8 cellular contexts compared by ENCODE assay signal in the genomic region with DNA sequence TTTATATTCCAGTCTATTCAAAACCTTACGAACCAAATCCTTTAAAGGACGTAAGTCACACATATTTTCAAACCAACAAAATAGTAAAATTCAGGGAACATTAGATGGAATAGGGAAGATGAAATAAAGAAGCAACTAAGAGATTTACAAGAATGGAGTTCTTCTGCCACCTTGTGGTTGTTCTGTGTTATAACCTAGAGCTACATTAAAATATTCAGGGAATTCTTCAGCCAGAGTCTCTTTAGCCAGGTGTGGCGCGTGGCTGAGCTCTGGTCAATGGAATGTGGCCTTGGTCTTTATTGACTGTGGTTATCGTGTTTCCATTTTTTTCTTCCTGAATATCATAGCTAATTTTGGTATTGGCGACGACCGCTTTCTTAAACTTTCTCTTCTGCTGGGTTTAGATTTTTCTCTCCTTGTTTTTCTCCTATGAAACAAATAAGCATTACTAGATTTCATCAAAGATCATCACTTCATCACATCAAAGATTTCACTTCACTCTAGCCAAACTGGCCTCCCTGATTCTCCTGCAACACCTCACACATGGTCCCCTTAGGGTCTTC.
DNase-seq lines count a peak whose midpoint lies in the region; ATAC-seq and TF ChIP-seq lines count a peak whose summit lies in the region.

No MANE protein-coding gene starts in this region.

- no peak overlapping the region for H2BK15ac ChIP-seq in IMR-90 (ENCODE audit: low read depth, low read length)

- in situ Hi-C loops in IMR-90 (cut with MboI; ENCODE audit: low sequenced_read_pairs) = no loop called here

- BruUV-seq in IMR-90 (replicated peaks; lab: Mats Ljungman, UMichigan) = no TSS peak

- H4K20me1 ChIP-seq in IMR-90 (ENCODE audit: insufficient read depth, low read length) = no peaks in the 10 kb centered on the region

- no peaks in the 10 kb centered on the region for H3K9me1 ChIP-seq in IMR-90 (ENCODE audit: insufficient read depth, low read length)

- no peak overlapping the region for H2BK5ac ChIP-seq in IMR-90 (ENCODE audit: low read depth, low read length, poor library complexity, severe bottlenecking)

- TF ChIP-seq CTCF in IMR-90 (conservative IDR thresholded peaks at IDR 0.05; ENCODE audit: low read depth, low read length) (peak; percentile 85), upper lobe of right lung (IDR thresholded peaks at IDR 0.05) (peak; percentile 83)

- H3K9me3 ChIP-seq in IMR-90 (ENCODE audit: control insufficient read depth, insufficient read depth, low read length) (no peaks in the 10 kb centered on the region), upper lobe of right lung (no peaks in the 10 kb centered on the region)

- H2BK120ac ChIP-seq in IMR-90 (ENCODE audit: low read depth, low read length) = no peak overlapping the region

- POLR2A ChIA-PET in IMR-90 (lab: Charles Lee; ENCODE audit: unreplicated experiment) = no interaction called here

- H3K36me3 ChIP-seq in IMR-90 (ENCODE audit: control insufficient read depth, insufficient read depth, low read length) = no peaks in the 10 kb centered on the region
- H3K36me3 ChIP-seq in upper lobe of right lung = no peaks in the 10 kb centered on the region

- H2AK5ac ChIP-seq in IMR-90 (ENCODE audit: low read depth, low read length) = no peak overlapping the region

- no peaks in the 10 kb centered on the region for H3K4me1 ChIP-seq in IMR-90 (ENCODE audit: control insufficient read depth, insufficient read depth, low read length)
- H3K4me1 ChIP-seq in upper lobe of right lung = no peaks in the 10 kb centered on the region

- DNase-seq in SIG-M5 treated with dmso at 0.1 percent for 504 hours (lab: John Stamatoyannopoulos, UW; ENCODE audit: unreplicated experiment) (peak; percentile 76), SIG-M5 (lab: John Stamatoyannopoulos, UW) (no peak), IMR-90 (peak; percentile 77), NOMO-1 treated with DMSO at 0.1 percent for 48 hours (lab: John Stamatoyannopoulos, UW; ENCODE audit: unreplicated experiment) (peak; percentile 59), cerebellar cortex (ENCODE audit: low spot score) (peak; percentile 70), left colon (peak in 1 of 2 donors; percentile 10), upper lobe of right lung (no peak)

- H2AK9ac ChIP-seq in IMR-90 (replicated peaks; ENCODE audit: low read depth, low read length, poor library complexity) = no peak overlapping the region

- no peak overlapping the region for H3K14ac ChIP-seq in IMR-90 (replicated peaks; ENCODE audit: low read depth, low read length)

- H3K4me3 ChIP-seq in IMR-90 (ENCODE audit: insufficient read depth, low read depth, low read length) (no peak overlapping the region), upper lobe of right lung (no peak overlapping the region)

- H3K18ac ChIP-seq in IMR-90 (ENCODE audit: low read depth, low read length) = no peak overlapping the region

- no peak overlapping the region for H3K4ac ChIP-seq in IMR-90 (ENCODE audit: low read depth, low read length)

- no CpG with 5 or more reads among the region's 8 CpGs for WGBS in IMR-90 (ENCODE audit: extremely low coverage in 2 of 2, insufficient read length in 1 of 2), 2 experiments

- H4K8ac ChIP-seq in IMR-90 (ENCODE audit: low read depth in 2 of 2, low read length in 2 of 2) = no peak overlapping the region

- peak overlapping the region; percentile 66 for H3K4me2 ChIP-seq in IMR-90 (ENCODE audit: low read depth, low read length)

- no peak overlapping the region for H4K91ac ChIP-seq in IMR-90 (ENCODE audit: insufficient read depth, low read depth, low read length)

- H2AFZ ChIP-seq in IMR-90 (replicated peaks; ENCODE audit: low read length, poor library complexity) = no peak overlapping the region

- H3K79me1 ChIP-seq in IMR-90 (ENCODE audit: low read depth in 1 of 2, low read length in 2 of 2) = no peaks in the 10 kb centered on the region

- H3K27me3 ChIP-seq in IMR-90 (ENCODE audit: control insufficient read depth, insufficient read depth, low read length) (no peaks in the 10 kb centered on the region), upper lobe of right lung (no peaks in the 10 kb centered on the region)

- CTCF ChIA-PET in IMR-90 (lab: Yijun Ruan, JAX) = interaction anchor here (0.6 to 3.0 kb wide), 7 partner anchors 13 to 107 kb away, joined by 3 to 12 read pairs (median 4); no protein-coding TSS in a partner anchor

- TF ChIP-seq RAD21 in IMR-90 (IDR thresholded peaks at IDR 0.05; ENCODE audit: low read length) = peak; percentile 90

- H3K56ac ChIP-seq in IMR-90 (ENCODE audit: extremely low read depth, insufficient read depth, low read length) = no peak overlapping the region

- H4K5ac ChIP-seq in IMR-90 (ENCODE audit: low read depth, low read length) = no peak overlapping the region

- no peak overlapping the region for H2BK20ac ChIP-seq in IMR-90 (ENCODE audit: low read depth, low read length)

- intact Hi-C loops in IMR-90 (cut with micrococcal nuclease) = loop anchor here (1.0 to 10.0 kb wide), 7 partner anchors 36 to 1531 kb away; no protein-coding TSS in a partner anchor
- intact Hi-C loops in left colon (cut with DNase I, micrococcal nuclease) = loop anchor here in 1 of 2 donors (10.0 kb wide), 1 partner anchor 481 kb away; no protein-coding TSS in a partner anchor
- intact Hi-C loops in upper lobe of right lung (cut with DNase I) = no loop called here

- H3K27ac ChIP-seq in IMR-90 (ENCODE audit: insufficient read depth, low read length) = no peak overlapping the region
- no peak overlapping the region for H3K27ac ChIP-seq in upper lobe of right lung

- TF ChIP-seq POLR2A in IMR-90 (IDR thresholded peaks at IDR 0.05; ENCODE audit: low read depth, low read length) = no peak

- H3K9ac ChIP-seq in IMR-90 (ENCODE audit: low read depth, low read length) = no peak overlapping the region

- no peak overlapping the region for H3K23ac ChIP-seq in IMR-90 (ENCODE audit: low read depth, low read length)

- dilution Hi-C loops in IMR-90 (cut with HindIII; ENCODE audit: low sequenced_read_pairs, unreplicated experiment) = no loop called here

- ATAC-seq in IMR-90 (ENCODE audit: low read depth) = peak; percentile 84
- ATAC-seq in left colon = peak; percentile 54
- peak; percentile 94 for ATAC-seq in upper lobe of right lung
- ATAC-seq in HG03565 (IDR thresholded peaks at IDR 0.05; ENCODE audit: unreplicated experiment) = no peak

TF ChIP-seq in IMR-90, 13 proteins besides CTCF, POLR2A, EP300 and RAD21:
- TF ChIP-seq MXI1 (IDR thresholded peaks at IDR 0.05; ENCODE audit: borderline replicate concordance, low read depth, low read length) = no peak
- TF ChIP-seq SMC3 (IDR thresholded peaks at IDR 0.05; ENCODE audit: low read depth, low read length) = peak; percentile 84

Comparison
In these comparisons a context has a peak if more than half of its experiments do, and no peak if none do; other contexts are left out.
1. DNase-seq: peak in SIG-M5 treated with dmso at 0.1 percent for 504 hours (single experiment), IMR-90 (single experiment), NOMO-1 treated with DMSO at 0.1 percent for 48 hours (single experiment) and cerebellar cortex (single experiment); none in SIG-M5 (single experiment) and upper lobe of right lung (single experiment).